26 cellular contexts compared by ENCODE assay signal in genomic region chr12:122789637-122790036, GRCh38. TPM values are rescaled to one million over a fixed set of nuclear protein-coding genes. Genes with fewer than 3 reads are reported as not detected.
"Had no signal": no experiment of that assay in that cellular context is flagged by ENCODE, and none has a peak within 500 bp of the region (broad histone marks: within the 10 kb centered on the region; RNA-seq: fewer than 3 reads in every experiment).

No MANE protein-coding gene starts in this region.

- H3K27me3 ChIP-seq: esophagus muscularis mucosa, foreskin keratinocyte, gastroesophageal sphincter, heart left ventricle, hepatocyte, neural progenitor cell, right atrium auricular region, testis, tibial artery, upper lobe of left lung had no signal

- H3K4me3 ChIP-seq: coronary artery, esophagus muscularis mucosa, gastroesophageal sphincter, heart left ventricle, hepatocyte, neural progenitor cell, prostate gland, right atrium auricular region, smooth muscle cell, testis, tibial artery, upper lobe of left lung had no signal

- H2AFZ ChIP-seq: hepatocyte, neural progenitor cell had no signal

- H3K27ac ChIP-seq: coronary artery, esophagus muscularis mucosa, foreskin keratinocyte, gastroesophageal sphincter, heart left ventricle, hepatocyte, neural progenitor cell, prostate gland, right atrium auricular region, testis, tibial artery, upper lobe of left lung had no signal

- H3K9me3 ChIP-seq: esophagus muscularis mucosa, gastroesophageal sphincter, heart left ventricle, prostate gland, right atrium auricular region, testis, tibial artery, upper lobe of left lung had no signal

- H3K4me1 ChIP-seq: neural progenitor cell, prostate gland, right atrium auricular region, testis, tibial artery, upper lobe of left lung had no signal

- H3K36me3 ChIP-seq: esophagus muscularis mucosa, gastroesophageal sphincter, heart left ventricle, neural progenitor cell, prostate gland, right atrium auricular region, tibial artery, upper lobe of left lung had no signal

- DNase-seq: dermis blood vessel endothelial cell; effector memory CD4-positive, alpha-beta T cell; foreskin keratinocyte; heart left ventricle; kidney; midbrain; naive thymus-derived CD4-positive, alpha-beta T cell; stimulated activated CD4-positive, alpha-beta T cell treated with anti-CD3 and anti-CD28 coated beads, Interleukin-12 subunit alpha, Interleukin-12 subunit beta, amount 100 ng/mL, for 4 hours; stimulated activated CD4-positive, alpha-beta T cell treated with anti-CD3 and anti-CD28 coated beads, Interleukin-1b, Interleukin-23, amount 100 ng/mL, for 48 hours; stimulated activated CD4-positive, alpha-beta T cell treated with anti-CD3 and anti-CD28 coated beads, Interleukin-4, amount 100 ng/mL, for 1 hour; stimulated activated CD8-positive, alpha-beta memory T cell treated with anti-CD3 and anti-CD28 coated beads, Interleukin-4, amount 100 ng/mL, for 48 hours; stimulated activated naive CD4-positive, alpha-beta T cell treated with Interleukin-2 at 50 U/mL for 16 hours; substantia nigra; testis; tibial artery; upper lobe of left lung had no signal

- H3K79me2 ChIP-seq: hepatocyte had no signal

- H3K4me2 ChIP-seq: hepatocyte, neural progenitor cell, smooth muscle cell had no signal

- H3K9ac ChIP-seq: neural progenitor cell had no signal

- ATAC-seq: foreskin keratinocyte; gastroesophageal sphincter; heart left ventricle; left lobe of liver; naive thymus-derived CD4-positive, alpha-beta T cell; sciatic nerve had no signal

RNA-seq across cellular contexts. Expression of gene HCAR1, which starts 59.0 kb away (rescaled TPM):
- polyA plus RNA-seq: naive thymus-derived CD4-positive, alpha-beta T cell; smooth muscle cell had no signal
